In the genomic region with DNA sequence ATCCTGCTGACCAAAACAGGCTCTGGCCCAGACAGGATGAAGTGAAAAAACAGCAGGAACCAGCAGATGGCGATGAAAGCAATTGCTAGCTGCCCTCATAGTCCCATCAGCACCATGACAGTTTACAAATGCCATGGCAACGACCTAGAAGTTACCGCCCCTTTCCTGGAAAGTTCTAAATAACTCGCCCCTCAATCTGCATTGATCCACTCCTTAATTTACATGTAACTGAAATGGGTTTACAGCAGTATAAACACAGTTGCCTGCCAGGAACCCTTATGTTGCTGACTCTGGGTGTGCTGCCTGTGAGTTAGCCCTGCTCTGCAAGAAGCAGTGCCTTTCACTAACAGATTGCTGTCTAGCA, we compare ENCODE assay signal across 8 cellular contexts.
DNase-seq lines count a peak whose midpoint lies in the region; FAIRE-seq and TF ChIP-seq lines count a peak whose summit lies in the region.

No MANE protein-coding gene starts in this region.

- no peaks in the 10 kb centered on the region for H3K9me3 ChIP-seq in esophagus muscularis mucosa

- TF ChIP-seq CTCF in NB4 (IDR thresholded peaks at IDR 0.05; ENCODE audit: low read depth, low read length) (peak; percentile 70), esophagus muscularis mucosa (IDR thresholded peaks at IDR 0.05) (peak in 2 of 3 experiments; percentile 15 to 34), nephron (IDR thresholded peaks at IDR 0.05; ENCODE audit: unreplicated experiment in 3 of 3) (peak; percentile 28 to 41 (median 29))

- peak; percentile 78 for FAIRE-seq in TTC549 (lab: Jason Lieb, UNC)

- H3K27me3 ChIP-seq in H7 (ENCODE audit: control insufficient read depth, insufficient read depth, low read length) = no peaks in the 10 kb centered on the region
- H3K27me3 ChIP-seq in esophagus muscularis mucosa = peaks cover 0 to 4% (median 0%) of the 10 kb centered on the region in 4 donors

- H3K4me3 ChIP-seq in H7 (ENCODE audit: insufficient read depth, low read depth, low read length) (no peak overlapping the region), NB4 (ENCODE audit: low read depth, low read length) (no peak overlapping the region), esophagus muscularis mucosa (no peak overlapping the region)

- no peak overlapping the region for H3K4me3 Mint-ChIP-seq in nephron

- H3K27ac ChIP-seq in esophagus muscularis mucosa (replicated peaks in 1 of 4) = no peak overlapping the region

- H3K36me3 ChIP-seq in H7 (replicated peaks; ENCODE audit: control insufficient read depth, insufficient read depth, low read length) (no peaks in the 10 kb centered on the region), esophagus muscularis mucosa (no peaks in the 10 kb centered on the region)

- TF ChIP-seq EP300 in esophagus muscularis mucosa (IDR thresholded peaks at IDR 0.05) = no peak

- no peaks in the 10 kb centered on the region for H3K4me1 ChIP-seq in esophagus muscularis mucosa

- 11% methylated on average over 4 of the region's 4 CpGs for WGBS in esophagus muscularis mucosa

- intact Hi-C loops in esophagus muscularis mucosa (cut with DNase I) = no loop called here

- H3K27ac Mint-ChIP-seq in nephron = no peak overlapping the region

- no peaks in the 10 kb centered on the region for H3K9me3 Mint-ChIP-seq in nephron

- no peaks in the 10 kb centered on the region for H3K4me1 Mint-ChIP-seq in nephron

- H3K27me3 Mint-ChIP-seq in nephron (ENCODE audit: low read depth) = no peaks in the 10 kb centered on the region

- TF ChIP-seq POLR2A in NB4 (IDR thresholded peaks at IDR 0.05; ENCODE audit: extremely low read depth, insufficient read length) (no peak), esophagus muscularis mucosa (IDR thresholded peaks at IDR 0.05; ENCODE audit: low read depth) (no peak)

- DNase-seq in stimulated activated CD4-positive, alpha-beta T cell treated with anti-CD3 and anti-CD28 coated beads, Interleukin-12 subunit alpha, Interleukin-12 subunit beta, amount 100 ng/mL, for 48 hours (ENCODE audit: low read depth in 2 of 3, low spot score in 1 of 3) = peak in 2 of 3 donors; percentile 11 to 20
- no peak for DNase-seq in stimulated activated CD4-positive, alpha-beta T cell treated with anti-CD3 and anti-CD28 coated beads, Interleukin-4, amount 100 ng/mL, for 4 hours
- peak; percentile 21 for DNase-seq in H7
- peak; percentile 70 for DNase-seq in NB4 (ENCODE audit: low read depth)
- DNase-seq in esophagus muscularis mucosa (ENCODE audit: extremely low spot score) = no peak
- no peak for DNase-seq in effector CD4-positive, alpha-beta T cell

- no peaks in the 10 kb centered on the region for H3K36me3 Mint-ChIP-seq in nephron (ENCODE audit: low read depth)

Comparison
In these comparisons a context has a peak if more than half of its experiments do, and no peak if none do; other contexts are left out.
1. DNase-seq: peak in stimulated activated CD4-positive, alpha-beta T cell treated with anti-CD3 and anti-CD28 coated beads, Interleukin-12 subunit alpha, Interleukin-12 subunit beta, amount 100 ng/mL, for 48 hours (2 of 3), H7 (single experiment) and NB4 (single experiment); none in stimulated activated CD4-positive, alpha-beta T cell treated with anti-CD3 and anti-CD28 coated beads, Interleukin-4, amount 100 ng/mL, for 4 hours (0 of 2), esophagus muscularis mucosa (single experiment) and effector CD4-positive, alpha-beta T cell (single experiment).
2. Peak in every context shown above with its lines, with median percentiles within 50 percentile points of each other: CTCF ChIP-seq.